8 cellular contexts compared by ENCODE assay signal in genomic region chr1:168465942-168466702, GRCh38.
DNase-seq lines count a peak whose midpoint lies in the region.

No MANE protein-coding gene starts in this region.

- intact Hi-C loops in dendritic cell treated with granulocyte-macrophage colony-stimulating factor and Interleukin-4, amounts not matched to agents 40 ng/mL and 50 ng/mL, for 4 days (cut with micrococcal nuclease) = loop anchor here (5.0 kb wide), 1 partner anchor 36 kb away; no protein-coding TSS in a partner anchor

- H3K4me3 Mint-ChIP-seq in T-helper 1 cell treated with Interleukin-12 subunit alpha and Interleukin-12 subunit beta and Interleukin-4 antibody, amounts not matched to agents 30 μg/mL and 1 μg/mL, for 36 hours = peak overlapping the region; percentile 22
- H3K4me3 Mint-ChIP-seq in dendritic cell treated with granulocyte-macrophage colony-stimulating factor and Interleukin-4, amounts not matched to agents 40 ng/mL and 50 ng/mL, for 4 days = no peak overlapping the region

- peak; percentile 64 for DNase-seq in GF-D8 (lab: John Stamatoyannopoulos, UW)
- peak; percentile 67 to 72 for DNase-seq in HAP-1 (ENCODE audit: low spot score in 2 of 2)
- DNase-seq in NCI-H1092 (lab: John Stamatoyannopoulos, UW) = peak; percentile 64
- no peak for DNase-seq in RKO (ENCODE audit: low spot score)
- DNase-seq in occipital lobe (lab: John Stamatoyannopoulos, UW) = no peak

- H3K4me1 ChIP-seq in HAP-1 = peaks cover 37% of the 10 kb centered on the region
- H3K4me1 ChIP-seq in skeletal muscle tissue (ENCODE audit: control insufficient read depth in 3 of 3, insufficient read depth in 3 of 3, low read length in 3 of 3) = peaks cover 19 to 39% (median 21%) of the 10 kb centered on the region in 3 donors

- in situ Hi-C loops in HAP-1 (cut with MboI; ENCODE audit: low sequenced_read_pairs) = no loop called here

- H3K4me1 Mint-ChIP-seq in T-helper 1 cell treated with Interleukin-12 subunit alpha and Interleukin-12 subunit beta and Interleukin-4 antibody, amounts not matched to agents 30 μg/mL and 1 μg/mL, for 36 hours (ENCODE audit: low read depth) = peaks cover 51% of the 10 kb centered on the region
- H3K4me1 Mint-ChIP-seq in dendritic cell treated with granulocyte-macrophage colony-stimulating factor and Interleukin-4, amounts not matched to agents 40 ng/mL and 50 ng/mL, for 4 days (ENCODE audit: low read depth) = peaks cover 34% of the 10 kb centered on the region

- H3K9ac ChIP-seq in skeletal muscle tissue (ENCODE audit: low read depth in 1 of 3, low read length in 3 of 3) = no peak overlapping the region

- no peaks in the 10 kb centered on the region for H3K36me3 ChIP-seq in HAP-1 (replicated peaks)
- no peaks in the 10 kb centered on the region for H3K36me3 ChIP-seq in skeletal muscle tissue (ENCODE audit: control insufficient read depth in 3 of 3, insufficient read depth in 3 of 3, low read length in 3 of 3)

- H3K36me3 Mint-ChIP-seq in T-helper 1 cell treated with Interleukin-12 subunit alpha and Interleukin-12 subunit beta and Interleukin-4 antibody, amounts not matched to agents 30 μg/mL and 1 μg/mL, for 36 hours (ENCODE audit: low read depth) = peaks cover 12% of the 10 kb centered on the region
- H3K36me3 Mint-ChIP-seq in dendritic cell treated with granulocyte-macrophage colony-stimulating factor and Interleukin-4, amounts not matched to agents 40 ng/mL and 50 ng/mL, for 4 days (ENCODE audit: low read depth) = no peaks in the 10 kb centered on the region

- H3K27ac ChIP-seq in skeletal muscle tissue (ENCODE audit: low read depth, low read length) = peak overlapping the region; percentile 3

- no peaks in the 10 kb centered on the region for H3K9me3 ChIP-seq in HAP-1
- H3K9me3 ChIP-seq in skeletal muscle tissue (ENCODE audit: control insufficient read depth in 3 of 3, low read length in 3 of 3) = peaks cover 0 to 3% (median 0%) of the 10 kb centered on the region in 3 donors

- H3K27ac Mint-ChIP-seq in T-helper 1 cell treated with Interleukin-12 subunit alpha and Interleukin-12 subunit beta and Interleukin-4 antibody, amounts not matched to agents 30 μg/mL and 1 μg/mL, for 36 hours = peak overlapping the region; percentile 81
- peak overlapping the region; percentile 72 for H3K27ac Mint-ChIP-seq in dendritic cell treated with granulocyte-macrophage colony-stimulating factor and Interleukin-4, amounts not matched to agents 40 ng/mL and 50 ng/mL, for 4 days

- H3K27me3 Mint-ChIP-seq in T-helper 1 cell treated with Interleukin-12 subunit alpha and Interleukin-12 subunit beta and Interleukin-4 antibody, amounts not matched to agents 30 μg/mL and 1 μg/mL, for 36 hours (ENCODE audit: low read depth) = no peaks in the 10 kb centered on the region
- no peaks in the 10 kb centered on the region for H3K27me3 Mint-ChIP-seq in dendritic cell treated with granulocyte-macrophage colony-stimulating factor and Interleukin-4, amounts not matched to agents 40 ng/mL and 50 ng/mL, for 4 days

- H3K9me3 Mint-ChIP-seq in T-helper 1 cell treated with Interleukin-12 subunit alpha and Interleukin-12 subunit beta and Interleukin-4 antibody, amounts not matched to agents 30 μg/mL and 1 μg/mL, for 36 hours = peaks cover 21% of the 10 kb centered on the region
- peaks cover 16% of the 10 kb centered on the region for H3K9me3 Mint-ChIP-seq in dendritic cell treated with granulocyte-macrophage colony-stimulating factor and Interleukin-4, amounts not matched to agents 40 ng/mL and 50 ng/mL, for 4 days

- H3K27me3 ChIP-seq in HAP-1 (ENCODE audit: low read depth) = no peaks in the 10 kb centered on the region
- no peaks in the 10 kb centered on the region for H3K27me3 ChIP-seq in skeletal muscle tissue (ENCODE audit: control insufficient read depth in 3 of 3, insufficient read depth in 3 of 3, low read length in 3 of 3)

- no peak overlapping the region for H3K4me3 ChIP-seq in HAP-1
- H3K4me3 ChIP-seq in skeletal muscle tissue (ENCODE audit: low read length in 3 of 3) = no peak overlapping the region

Comparison
In these comparisons a context has a peak if more than half of its experiments do, and no peak if none do; other contexts are left out.
1. DNase-seq: peak in GF-D8 (single experiment), HAP-1 (2 of 2) and NCI-H1092 (single experiment); none in RKO (single experiment) and occipital lobe (single experiment).